Comparison of ENCODE assay signal across 9 cellular contexts in genomic region chr15:71443538-71443937, GRCh38.
DNase-seq lines count a peak whose midpoint lies in the region; ATAC-seq, FAIRE-seq and TF ChIP-seq lines count a peak whose summit lies in the region.
"Had no signal": no experiment of that assay in that cellular context is flagged by ENCODE, and none has a peak within 500 bp of the region (broad histone marks: within the 10 kb centered on the region; RNA-seq: fewer than 3 reads in every experiment).

No MANE protein-coding gene starts in this region.

- POLR2A ChIA-PET in AG04449 (lab: Yijun Ruan, JAX) = no interaction called here

- no peaks in the 10 kb centered on the region for H3K27me3 ChIP-seq in heart left ventricle
- no peaks in the 10 kb centered on the region for H3K27me3 ChIP-seq in small intestine (ENCODE audit: control insufficient read depth in 2 of 2, insufficient read depth in 2 of 2, low read length in 2 of 2)

- H3K36me3 ChIP-seq in heart left ventricle (no peaks in the 10 kb centered on the region), small intestine (ENCODE audit: control insufficient read depth in 2 of 2, insufficient read depth in 2 of 2, low read length in 2 of 2) (peaks cover 0 to 2% of the 10 kb centered on the region in 2 donors)

- ATAC-seq in heart left ventricle (peak in 2 of 4 donors; percentile 7 to 10), HG02981 (IDR thresholded peaks at IDR 0.05; ENCODE audit: unreplicated experiment) (no peak)

- H3K4me1 ChIP-seq in heart left ventricle = peaks cover 0 to 50% (median 15%) of the 10 kb centered on the region in 12 donors
- H3K4me1 ChIP-seq in small intestine (ENCODE audit: control insufficient read depth in 2 of 2, insufficient read depth in 1 of 2, low read depth in 1 of 2, low read length in 1 of 2) = no peaks in the 10 kb centered on the region

- no peak overlapping the region for H3K4me3 ChIP-seq in AG04449 (ENCODE audit: low read depth, low read length)
- no peak overlapping the region for H3K4me3 ChIP-seq in heart left ventricle
- H3K4me3 ChIP-seq in small intestine (ENCODE audit: low read depth in 1 of 2, low read length in 2 of 2) = no peak overlapping the region

- peak; percentile 70 for TF ChIP-seq CTCF in AG04449 (IDR thresholded peaks at IDR 0.05; ENCODE audit: insufficient read depth, low read length, missing control alignments)
- TF ChIP-seq CTCF in GM12873 (IDR thresholded peaks at IDR 0.05; ENCODE audit: insufficient read depth, low read depth, low read length, missing control alignments) = peak; percentile 83
- peak; percentile 70 to 88 (median 82) for TF ChIP-seq CTCF in heart left ventricle (IDR thresholded peaks at IDR 0.05)

- no peak for TF ChIP-seq POLR2A in heart left ventricle (IDR thresholded peaks at IDR 0.05)

- H3K9me3 ChIP-seq in heart left ventricle (no peaks in the 10 kb centered on the region), small intestine (ENCODE audit: control insufficient read depth, low read depth) (no peaks in the 10 kb centered on the region)

- CTCF ChIA-PET in AG04449 (lab: Yijun Ruan, JAX) = interaction anchor here (0.6 to 5.1 kb wide), 58 partner anchors 9 to 569 kb away, joined by 3 to 98 read pairs (median 4); partner anchors contain the start of genes LRRC49, THAP10 and THSD4

- intact Hi-C loops in heart left ventricle (cut with DNase I) = loop anchor here (5.0 to 10.0 kb wide), 10 partner anchors 56 to 691 kb away; partner anchors contain the start of genes LRRC49 (in 7 of the 10), THAP10 (in 7 of the 10) and THSD4 (in 1 of the 10)

- FAIRE-seq in small intestine (lab: Jason Lieb, UNC) = no peak
- FAIRE-seq: frontal cortex had no signal

- 16 to 24% (median 19%) methylated on average over 4 of the region's 4 CpGs for WGBS in heart left ventricle, 4 donors
- WGBS in small intestine, 3 donors = 10 to 16% (median 16%) methylated on average over 4 of the region's 4 CpGs

- DNase-seq in AG04449 (ENCODE audit: low read depth, low spot score) (no peak), NOMO-1 treated with dmso at 0.1 percent for 144 hours (lab: John Stamatoyannopoulos, UW; ENCODE audit: unreplicated experiment) (peak; percentile 6), heart left ventricle (peak in 3 of 5 donors; percentile 40 to 43 (median 42)), small intestine (peak; percentile 49), globus pallidus (ENCODE audit: low spot score) (no peak)
- DNase-seq in activated T-helper 9 cell treated with anti-CD3 and anti-CD28 coated beads, Interleukin-2, amount 50 U/mL, for 16 hours (ENCODE audit: low read depth) = peak; percentile 1

- H3K27ac ChIP-seq in heart left ventricle (peak overlapping the region in 5 of 12 donors; percentile 13 to 65 (median 41)), small intestine (ENCODE audit: low read depth in 1 of 2, low read length in 1 of 2) (no peak overlapping the region)

Comparison
In these comparisons a context has a peak if more than half of its experiments do, and no peak if none do; other contexts are left out.
1. DNase-seq: peak in NOMO-1 treated with dmso at 0.1 percent for 144 hours (single experiment), activated T-helper 9 cell treated with anti-CD3 and anti-CD28 coated beads, Interleukin-2, amount 50 U/mL, for 16 hours (single experiment), heart left ventricle (3 of 5) and small intestine (single experiment); none in AG04449 (single experiment) and globus pallidus (single experiment).
2. Peak in every context shown above with its lines, with median percentiles within 50 percentile points of each other: CTCF ChIP-seq.